30 cellular contexts compared by ENCODE assay signal in the genomic region with DNA sequence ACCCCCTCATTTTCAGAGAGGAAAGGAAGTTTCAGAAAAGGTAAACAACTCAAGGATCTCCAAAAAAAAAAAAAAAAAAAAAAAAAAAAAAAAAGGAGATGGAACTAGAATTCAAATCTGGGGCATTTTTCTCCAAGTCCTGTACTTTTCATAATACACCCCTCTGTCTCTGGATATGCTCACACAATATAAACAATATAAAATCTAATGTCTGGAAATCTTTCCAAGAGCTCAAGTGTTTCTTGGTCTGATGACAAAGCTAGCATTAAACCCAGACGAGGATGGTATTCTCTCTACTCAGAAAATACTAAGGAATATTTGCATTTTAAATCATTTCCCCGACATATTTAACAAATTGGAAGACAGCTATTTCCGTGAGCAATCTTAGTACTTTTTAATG. TPM values are rescaled to one million over a fixed set of nuclear protein-coding genes. Genes with fewer than 3 reads are reported as not detected.
"Had no signal": no experiment of that assay in that cellular context is flagged by ENCODE, and none has a peak within 500 bp of the region (broad histone marks: within the 10 kb centered on the region; RNA-seq: fewer than 3 reads in every experiment).

No MANE protein-coding gene starts in this region.

- ATAC-seq: activated T-cell treated with anti-CD3 and anti-CD28 coated beads, Interleukin-2, amount 50 U/mL, for 4 hours; activated T-helper 17 cell treated with anti-CD3 and anti-CD28 coated beads, Interleukin-2, amount 50 U/mL, for 72 hours; effector memory CD8-positive, alpha-beta T cell; WTC11 had no signal

- H3K27ac ChIP-seq: VCaP had no signal

- DNase-seq: activated CD4-positive, alpha-beta memory T cell treated with anti-CD3 and anti-CD28 coated beads, Interleukin-2, amount 10 ng/mL, durations not matched to agents 7 days and 5 days; activated CD4-positive, alpha-beta T cell treated with anti-CD3 and anti-CD28 coated beads for 1 hour; activated CD4-positive, alpha-beta T cell treated with anti-CD3 and anti-CD28 coated beads for 4 hours; activated CD4-positive, alpha-beta T cell treated with anti-CD3 and anti-CD28 coated beads, Interleukin-2, amount 10 ng/mL, durations not matched to agents 7 days and 5 days; activated CD4-positive, alpha-beta T cell treated with anti-CD3 and anti-CD28 coated beads, Interleukin-2, amount 50 U/mL, for 4 hours; activated effector memory CD4-positive, alpha-beta T cell treated with Interleukin-2 at 50 U/mL for 16 hours; activated gamma-delta T cell treated with Interleukin-2 at 50 U/mL for 16 hours; activated naive CD4-positive, alpha-beta T cell treated with anti-CD3 and anti-CD28 coated beads, Interleukin-2, amount 50 U/mL, for 16 hours; activated naive CD4-positive, alpha-beta T cell treated with Interleukin-2 at 50 U/mL for 16 hours; activated T-cell treated with anti-CD3 and anti-CD28 coated beads, Interleukin-2, amount 50 U/mL, for 4 hours; amniotic stem cell; anterior cingulate cortex; caudate nucleus; cortex of kidney; dermis blood vessel endothelial cell; effector CD4-positive, alpha-beta T cell; effector memory CD8-positive, alpha-beta T cell; erythroblast; esophagus squamous epithelium; foreskin melanocyte; glutamatergic neuron; T-helper 2 cell had no signal

- H3K9me3 ChIP-seq: esophagus squamous epithelium had no signal

- FAIRE-seq: astrocyte, colon had no signal

- H3K4me3 ChIP-seq: esophagus squamous epithelium had no signal

- H3K27me3 ChIP-seq: esophagus squamous epithelium had no signal

- H3K36me3 ChIP-seq: esophagus squamous epithelium had no signal

RNA-seq across cellular contexts. Expression of gene GCM1, which starts 5.8 kb away (rescaled TPM):
- total RNA-seq: activated CD4-positive, alpha-beta T cell treated with anti-CD3 and anti-CD28 coated beads, Interleukin-2, amount 10 ng/mL, durations not matched to agents 7 days and 5 days; astrocyte; chondrocyte; dermis blood vessel endothelial cell; fibroblast of lung; fibroblast of villous mesenchyme had no signal
- polyA plus RNA-seq: fibroblast of lung had no signal
